ENCODE assay signal across 1 cellular context in genomic region chr14:50906326-50906725, GRCh38.
TF ChIP-seq lines count a peak whose summit lies in the region.

No MANE protein-coding gene starts in this region.

TF ChIP-seq in GM23338, 12 proteins besides CTCF, POLR2A, EP300 and RAD21 (continued from another document):
- TF ChIP-seq ETS1 (IDR thresholded peaks at IDR 0.05), result no peak
- no peak for TF ChIP-seq EZH2phosphoT487 (IDR thresholded peaks at IDR 0.05; ENCODE audit: unreplicated experiment)
- no peak for TF ChIP-seq ZNF331 (CRISPR knock-in tag; IDR thresholded peaks at IDR 0.05; ENCODE audit: low read depth)
- no peak for TF ChIP-seq EZH2 (IDR thresholded peaks at IDR 0.05; ENCODE audit: low read depth, unreplicated experiment)
- no peak for TF ChIP-seq JUNB (IDR thresholded peaks at IDR 0.05; ENCODE audit: unreplicated experiment)
- no peak for TF ChIP-seq STAT1 (IDR thresholded peaks at IDR 0.05; ENCODE audit: unreplicated experiment)
- TF ChIP-seq, protein P1, sequence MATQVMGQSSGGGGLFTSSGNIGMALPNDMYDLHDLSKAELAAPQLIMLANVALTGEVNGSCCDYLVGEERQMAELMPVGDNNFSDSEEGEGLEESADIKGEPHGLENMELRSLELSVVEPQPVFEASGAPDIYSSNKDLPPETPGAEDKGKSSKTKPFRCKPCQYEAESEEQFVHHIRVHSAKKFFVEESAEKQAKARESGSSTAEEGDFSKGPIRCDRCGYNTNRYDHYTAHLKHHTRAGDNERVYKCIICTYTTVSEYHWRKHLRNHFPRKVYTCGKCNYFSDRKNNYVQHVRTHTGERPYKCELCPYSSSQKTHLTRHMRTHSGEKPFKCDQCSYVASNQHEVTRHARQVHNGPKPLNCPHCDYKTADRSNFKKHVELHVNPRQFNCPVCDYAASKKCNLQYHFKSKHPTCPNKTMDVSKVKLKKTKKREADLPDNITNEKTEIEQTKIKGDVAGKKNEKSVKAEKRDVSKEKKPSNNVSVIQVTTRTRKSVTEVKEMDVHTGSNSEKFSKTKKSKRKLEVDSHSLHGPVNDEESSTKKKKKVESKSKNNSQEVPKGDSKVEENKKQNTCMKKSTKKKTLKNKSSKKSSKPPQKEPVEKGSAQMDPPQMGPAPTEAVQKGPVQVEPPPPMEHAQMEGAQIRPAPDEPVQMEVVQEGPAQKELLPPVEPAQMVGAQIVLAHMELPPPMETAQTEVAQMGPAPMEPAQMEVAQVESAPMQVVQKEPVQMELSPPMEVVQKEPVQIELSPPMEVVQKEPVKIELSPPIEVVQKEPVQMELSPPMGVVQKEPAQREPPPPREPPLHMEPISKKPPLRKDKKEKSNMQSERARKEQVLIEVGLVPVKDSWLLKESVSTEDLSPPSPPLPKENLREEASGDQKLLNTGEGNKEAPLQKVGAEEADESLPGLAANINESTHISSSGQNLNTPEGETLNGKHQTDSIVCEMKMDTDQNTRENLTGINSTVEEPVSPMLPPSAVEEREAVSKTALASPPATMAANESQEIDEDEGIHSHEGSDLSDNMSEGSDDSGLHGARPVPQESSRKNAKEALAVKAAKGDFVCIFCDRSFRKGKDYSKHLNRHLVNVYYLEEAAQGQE (IDR thresholded peaks at IDR 0.05; ENCODE audit: unreplicated experiment), result no peak
- TF ChIP-seq NANOG (IDR thresholded peaks at IDR 0.05; ENCODE audit: borderline replicate concordance), result no peak
- no peak for TF ChIP-seq ZNF114 (CRISPR knock-in tag; IDR thresholded peaks at IDR 0.05)
TF ChIP-seq in GM23338: peak in this region for 0.
